In the genomic region with DNA sequence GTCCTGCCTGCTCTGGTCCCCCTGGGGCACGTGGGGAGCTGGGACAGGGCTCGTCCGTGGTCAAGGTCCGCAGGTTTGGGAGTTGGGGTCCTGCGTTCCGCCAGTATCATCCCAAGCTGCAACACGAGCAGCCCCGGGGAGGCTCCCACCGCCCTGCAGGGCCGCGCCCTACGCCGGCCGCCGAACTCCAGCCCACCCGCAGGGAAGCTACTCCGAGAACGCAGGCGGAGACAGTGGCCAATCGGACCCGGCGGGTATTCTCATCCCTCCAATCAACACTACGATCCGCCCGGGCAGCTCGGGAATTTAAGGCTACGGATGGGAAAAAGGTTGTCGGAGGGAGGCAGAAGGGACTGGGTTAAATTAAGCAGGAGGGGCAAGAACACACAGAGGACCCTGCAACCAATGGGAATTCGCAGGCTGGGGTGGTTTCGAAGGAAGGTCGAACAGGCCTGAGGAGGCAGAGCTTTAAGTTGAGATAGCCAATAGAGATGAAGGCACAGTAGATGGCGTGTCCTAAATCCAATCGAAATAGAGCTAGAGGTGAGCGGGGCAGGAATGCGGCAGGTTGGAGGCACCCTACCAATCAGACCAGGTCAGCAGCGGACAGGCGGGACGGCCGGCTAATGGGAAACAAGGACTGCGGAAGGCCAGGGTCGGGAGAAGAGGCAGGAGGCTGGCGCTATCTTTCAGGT, we compare ENCODE assay signal across 8 cellular contexts. TPM values are rescaled to one million over a fixed set of nuclear protein-coding genes. Genes with fewer than 3 reads are reported as not detected.
DNase-seq lines count a peak whose midpoint lies in the region; ATAC-seq and TF ChIP-seq lines count a peak whose summit lies in the region.

No MANE protein-coding gene starts in this region.

- peaks cover 6 to 27% (median 23%) of the 10 kb centered on the region in 4 donors for H3K4me1 Mint-ChIP-seq in CD4-positive, CD25-positive, alpha-beta regulatory T cell
- H3K4me1 Mint-ChIP-seq in activated CD4-positive, alpha-beta T cell treated with anti-CD3 and anti-CD28 coated beads, Interleukin-2, amount 10 ng/mL, durations not matched to agents 7 days and 5 days, result peaks cover 20% of the 10 kb centered on the region

- H3K27ac Mint-ChIP-seq in CD4-positive, CD25-positive, alpha-beta regulatory T cell, result peak overlapping the region in 1 of 3 donors; percentile 53
- H3K27ac Mint-ChIP-seq in activated CD4-positive, alpha-beta T cell treated with anti-CD3 and anti-CD28 coated beads, Interleukin-2, amount 10 ng/mL, durations not matched to agents 7 days and 5 days, result peak overlapping the region; percentile 67

- peaks cover 31% of the 10 kb centered on the region for H3K4me1 ChIP-seq in CD4-positive, CD25-positive, alpha-beta regulatory T cell (ENCODE audit: control insufficient read depth, insufficient read depth, low read length, poor library complexity, severe bottlenecking)
- H3K4me1 ChIP-seq in ectodermal cell (ENCODE audit: control insufficient read depth, insufficient read depth, low read length), result no peaks in the 10 kb centered on the region

- peak overlapping the region; percentile 88 for H3K27ac ChIP-seq in CD4-positive, CD25-positive, alpha-beta regulatory T cell (ENCODE audit: insufficient read depth, low read length, poor library complexity, severe bottlenecking)
- H3K27ac ChIP-seq in ectodermal cell (ENCODE audit: insufficient read depth, low read depth, low read length, poor library complexity, severe bottlenecking), result peak overlapping the region; percentile 90

- CTCF ChIA-PET in activated CD4-positive, alpha-beta T cell treated with anti-CD3 and anti-CD28 coated beads, Interleukin-2, amount 10 ng/mL, durations not matched to agents 7 days and 5 days (lab: Charles Lee), result interaction anchor here (0.9 to 3.9 kb wide), 14 partner anchors 10 to 96 kb away, joined by 3 to 23 read pairs (median 6); a partner anchor contains a TSS

- peak; percentile 88 to 90 for ATAC-seq in CD4-positive, CD25-positive, alpha-beta regulatory T cell (ENCODE audit: low read depth in 2 of 2)
- peak; percentile 75 for ATAC-seq in GM19372 (IDR thresholded peaks at IDR 0.05; ENCODE audit: low read depth, unreplicated experiment)
- ATAC-seq in HG03520 (IDR thresholded peaks at IDR 0.05; ENCODE audit: unreplicated experiment), result peak; percentile 71

- H3K9me3 ChIP-seq in CD4-positive, CD25-positive, alpha-beta regulatory T cell (ENCODE audit: control insufficient read depth in 2 of 2, low read length in 2 of 2), result no peaks in the 10 kb centered on the region
- H3K9me3 ChIP-seq in ectodermal cell (ENCODE audit: control insufficient read depth, low read length), result no peaks in the 10 kb centered on the region

- WGBS in ectodermal cell, 2 experiments, result 3 to 7% methylated on average over 42 of the region's 42 CpGs
- 0% methylated on average over 30 to 33 of the region's 42 CpGs for WGBS in lower leg skin, 2 donors

- peak; percentile 88 to 99 (median 95) for DNase-seq in CD4-positive, CD25-positive, alpha-beta regulatory T cell
- DNase-seq in NCI-H526 treated with DMSO at 0.1 percent for 48 hours (lab: John Stamatoyannopoulos, UW), result peak; percentile 98
- peak; percentile 98 for DNase-seq in activated CD4-positive, alpha-beta T cell treated with anti-CD3 and anti-CD28 coated beads, Interleukin-2, amount 10 ng/mL, durations not matched to agents 7 days and 5 days
- peak; percentile 99 for DNase-seq in lower leg skin (ENCODE audit: low spot score in 2 of 2)
- peak; percentile 77 to 93 for DNase-seq in stimulated activated CD4-positive, alpha-beta T cell treated with anti-CD3 and anti-CD28 coated beads, Interleukin-4, amount 100 ng/mL, for 48 hours (ENCODE audit: low read depth in 2 of 2)

- intact Hi-C loops in lower leg skin (cut with DNase I; ENCODE audit: low total_unique reads), result no loop called here

- no peak for TF ChIP-seq POLR2A in lower leg skin (IDR thresholded peaks at IDR 0.05)

- H3K27me3 Mint-ChIP-seq in CD4-positive, CD25-positive, alpha-beta regulatory T cell, result no peaks in the 10 kb centered on the region
- H3K27me3 Mint-ChIP-seq in activated CD4-positive, alpha-beta T cell treated with anti-CD3 and anti-CD28 coated beads, Interleukin-2, amount 10 ng/mL, durations not matched to agents 7 days and 5 days, result no peaks in the 10 kb centered on the region

- H3K36me3 Mint-ChIP-seq in CD4-positive, CD25-positive, alpha-beta regulatory T cell, result peaks cover 25% of the 10 kb centered on the region
- peaks cover 16% of the 10 kb centered on the region for H3K36me3 Mint-ChIP-seq in activated CD4-positive, alpha-beta T cell treated with anti-CD3 and anti-CD28 coated beads, Interleukin-2, amount 10 ng/mL, durations not matched to agents 7 days and 5 days (ENCODE audit: low read depth)

- peaks cover 7% of the 10 kb centered on the region for H3K36me3 ChIP-seq in CD4-positive, CD25-positive, alpha-beta regulatory T cell (ENCODE audit: control insufficient read depth, insufficient read depth, low read length)
- no peaks in the 10 kb centered on the region for H3K36me3 ChIP-seq in ectodermal cell (ENCODE audit: control insufficient read depth, insufficient read depth, low read length)

- TF ChIP-seq CTCF in lower leg skin (IDR thresholded peaks at IDR 0.05), result no peak

- no peaks in the 10 kb centered on the region for H3K9me3 Mint-ChIP-seq in CD4-positive, CD25-positive, alpha-beta regulatory T cell
- no peaks in the 10 kb centered on the region for H3K9me3 Mint-ChIP-seq in activated CD4-positive, alpha-beta T cell treated with anti-CD3 and anti-CD28 coated beads, Interleukin-2, amount 10 ng/mL, durations not matched to agents 7 days and 5 days

- POLR2A ChIA-PET in activated CD4-positive, alpha-beta T cell treated with anti-CD3 and anti-CD28 coated beads, Interleukin-2, amount 10 ng/mL, durations not matched to agents 7 days and 5 days (lab: Charles Lee), result interaction anchor here (0.5 to 4.0 kb wide), 6 partner anchors 15 to 823 kb away, joined by 3 to 44 read pairs (median 6); a partner anchor contains a TSS

- no peaks in the 10 kb centered on the region for H3K27me3 ChIP-seq in CD4-positive, CD25-positive, alpha-beta regulatory T cell (ENCODE audit: control insufficient read depth, insufficient read depth, low read length)
- H3K27me3 ChIP-seq in ectodermal cell (ENCODE audit: control insufficient read depth, insufficient read depth, low read length, poor library complexity, severe bottlenecking), result no peaks in the 10 kb centered on the region

- no peak overlapping the region for H3K4me3 Mint-ChIP-seq in CD4-positive, CD25-positive, alpha-beta regulatory T cell
- no peak overlapping the region for H3K4me3 Mint-ChIP-seq in activated CD4-positive, alpha-beta T cell treated with anti-CD3 and anti-CD28 coated beads, Interleukin-2, amount 10 ng/mL, durations not matched to agents 7 days and 5 days

- H3K4me3 ChIP-seq in CD4-positive, CD25-positive, alpha-beta regulatory T cell (ENCODE audit: low read depth, low read length), result peak overlapping the region; percentile 90
- peak overlapping the region; percentile 81 for H3K4me3 ChIP-seq in ectodermal cell (ENCODE audit: insufficient read depth, low read depth, low read length)
- peak overlapping the region; percentile 52 for H3K4me3 ChIP-seq in lower leg skin (ENCODE audit: low read depth, poor library complexity, severe bottlenecking)

RNA-seq across cellular contexts. Expression of a gene that starts 0.6 kb away (rescaled TPM):
- total RNA-seq in CD4-positive, CD25-positive, alpha-beta regulatory T cell, result 52.5 TPM
- polyA plus RNA-seq in CD4-positive, CD25-positive, alpha-beta regulatory T cell, result 100 to 1,000 TPM in 3 of 4 donors, 10 to 100 TPM in 1; 97.9 to 130 (median 106) TPM
- 10 to 100 TPM; 47.7 to 53.6 TPM for total RNA-seq in activated CD4-positive, alpha-beta T cell treated with anti-CD3 and anti-CD28 coated beads, Interleukin-2, amount 10 ng/mL, durations not matched to agents 7 days and 5 days
- 110 TPM for polyA plus RNA-seq in ectodermal cell (2013, experiment 1 of 4)
- polyA plus RNA-seq in ectodermal cell (2013, experiment 2 of 4), result 102 TPM
- polyA plus RNA-seq in ectodermal cell (2013, experiment 3 of 4), result 93.6 TPM
- polyA plus RNA-seq in ectodermal cell (2013, experiment 4 of 4), result 102 TPM
- 10 to 100 TPM; 35.1 to 64.0 (median 51.7) TPM for total RNA-seq in lower leg skin

RNA-seq across cellular contexts. Expression of a gene that starts 16.1 kb away (rescaled TPM):
- 11.7 TPM for total RNA-seq in CD4-positive, CD25-positive, alpha-beta regulatory T cell
- polyA plus RNA-seq in CD4-positive, CD25-positive, alpha-beta regulatory T cell, result 1 to 10 TPM in 1 of 4 donors, under 1 TPM in 3; 0.29 to 1.6 (median 0.41) TPM
- 10 to 100 TPM; 44.9 to 54.8 TPM for total RNA-seq in activated CD4-positive, alpha-beta T cell treated with anti-CD3 and anti-CD28 coated beads, Interleukin-2, amount 10 ng/mL, durations not matched to agents 7 days and 5 days
- 87.1 TPM for polyA plus RNA-seq in ectodermal cell (2013, experiment 1 of 4)
- polyA plus RNA-seq in ectodermal cell (2013, experiment 2 of 4), result 101 TPM
- 70.5 TPM for polyA plus RNA-seq in ectodermal cell (2013, experiment 3 of 4)
- 78.5 TPM for polyA plus RNA-seq in ectodermal cell (2013, experiment 4 of 4)
- 1 to 10 TPM; 1.0 to 7.9 (median 4.9) TPM for total RNA-seq in lower leg skin

RNA-seq across cellular contexts. Expression of a gene that starts 18.7 kb away (rescaled TPM):
- total RNA-seq in CD4-positive, CD25-positive, alpha-beta regulatory T cell, result 865 TPM
- polyA plus RNA-seq in CD4-positive, CD25-positive, alpha-beta regulatory T cell, result 1,000 to 10,000 TPM; 2,018 to 2,804 (median 2,386) TPM
- total RNA-seq in activated CD4-positive, alpha-beta T cell treated with anti-CD3 and anti-CD28 coated beads, Interleukin-2, amount 10 ng/mL, durations not matched to agents 7 days and 5 days, result 1,000 to 10,000 TPM; 2,428 to 2,438 TPM
- polyA plus RNA-seq in ectodermal cell (2013, experiment 1 of 4), result 623 TPM
- polyA plus RNA-seq in ectodermal cell (2013, experiment 2 of 4), result 574 TPM
- polyA plus RNA-seq in ectodermal cell (2013, experiment 3 of 4), result 704 TPM
- 677 TPM for polyA plus RNA-seq in ectodermal cell (2013, experiment 4 of 4)
- 100 to 1,000 TPM; 479 to 709 (median 540) TPM for total RNA-seq in lower leg skin

RNA-seq across cellular contexts. Expression of a gene that starts 20.5 kb away (rescaled TPM):
- 69.8 TPM for total RNA-seq in CD4-positive, CD25-positive, alpha-beta regulatory T cell
- 1 to 10 TPM; 4.7 to 7.9 (median 6.0) TPM for polyA plus RNA-seq in CD4-positive, CD25-positive, alpha-beta regulatory T cell
- total RNA-seq in activated CD4-positive, alpha-beta T cell treated with anti-CD3 and anti-CD28 coated beads, Interleukin-2, amount 10 ng/mL, durations not matched to agents 7 days and 5 days, result 10 to 100 TPM; 58.2 to 62.7 TPM
- polyA plus RNA-seq in ectodermal cell (2013, experiment 1 of 4), result 15.7 TPM
- 14.8 TPM for polyA plus RNA-seq in ectodermal cell (2013, experiment 2 of 4)
- 14.0 TPM for polyA plus RNA-seq in ectodermal cell (2013, experiment 3 of 4)
- 16.1 TPM for polyA plus RNA-seq in ectodermal cell (2013, experiment 4 of 4)
- 10 to 100 TPM; 21.7 to 35.3 (median 30.6) TPM for total RNA-seq in lower leg skin

RNA-seq across cellular contexts. Expression of a gene that starts 26.9 kb away (rescaled TPM):
- total RNA-seq in CD4-positive, CD25-positive, alpha-beta regulatory T cell, result 105 TPM
- 10 to 100 TPM; 31.5 to 58.2 (median 45.9) TPM for polyA plus RNA-seq in CD4-positive, CD25-positive, alpha-beta regulatory T cell
- 100 to 1,000 TPM; 254 to 273 TPM for total RNA-seq in activated CD4-positive, alpha-beta T cell treated with anti-CD3 and anti-CD28 coated beads, Interleukin-2, amount 10 ng/mL, durations not matched to agents 7 days and 5 days
- polyA plus RNA-seq in ectodermal cell (2013, experiment 1 of 4), result 106 TPM
- polyA plus RNA-seq in ectodermal cell (2013, experiment 2 of 4), result 104 TPM
- 108 TPM for polyA plus RNA-seq in ectodermal cell (2013, experiment 3 of 4)
- polyA plus RNA-seq in ectodermal cell (2013, experiment 4 of 4), result 115 TPM
- total RNA-seq in lower leg skin, result 10 to 100 TPM; 66.3 to 95.4 (median 80.2) TPM

Comparison
In these comparisons a context has a peak if more than half of its experiments do, and no peak if none do; other contexts are left out.
1. Peak in every context shown above with its lines: DNase-seq, ATAC-seq, H3K4me3 ChIP-seq and H3K27ac ChIP-seq.